ENCODE assay signal across 1 cellular context in the genomic region with DNA sequence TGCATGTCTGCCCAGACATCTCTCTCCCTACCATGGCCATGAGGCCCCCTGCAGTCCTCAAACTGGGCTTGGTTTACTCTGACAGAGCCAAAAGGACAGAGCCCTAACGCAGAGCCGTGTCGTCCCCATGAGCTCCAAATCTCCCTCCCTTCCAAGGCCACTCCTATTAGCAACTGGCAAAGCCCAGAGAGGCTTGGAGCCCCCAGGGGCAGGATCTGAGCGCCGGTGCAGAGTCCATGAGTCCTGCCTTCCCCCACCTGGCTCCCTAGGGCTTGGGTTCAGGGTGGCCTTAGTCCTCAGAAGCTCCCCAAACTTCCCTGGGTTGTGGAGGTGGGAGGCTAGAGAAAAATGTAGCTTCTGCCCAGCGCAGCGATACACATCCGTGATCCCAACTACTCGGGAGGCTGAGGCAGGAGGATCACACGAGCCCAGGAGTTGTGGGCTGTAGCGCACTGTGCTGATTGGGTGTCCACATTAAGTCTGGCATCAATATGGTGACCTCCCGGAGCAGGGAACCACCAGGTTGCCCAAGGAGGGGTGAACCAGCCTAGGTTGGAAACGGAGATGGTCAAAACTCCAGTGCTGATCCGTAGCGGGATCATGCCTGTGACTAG.
TF ChIP-seq lines count a peak whose summit lies in the region.

No MANE protein-coding gene starts in this region.

TF ChIP-seq in H1, 55 proteins besides CTCF, POLR2A, EP300 and RAD21:
- no peak for TF ChIP-seq RBBP5 (IDR thresholded peaks at IDR 0.05; ENCODE audit: borderline replicate concordance, low read depth, low read length)
- TF ChIP-seq POU5F1 (IDR thresholded peaks at IDR 0.05; ENCODE audit: low read depth, low read length), result no peak
- TF ChIP-seq TBP (IDR thresholded peaks at IDR 0.05; ENCODE audit: low read depth, low read length), result no peak
- no peak for TF ChIP-seq CHD1 (IDR thresholded peaks at IDR 0.05; ENCODE audit: low read depth, low read length)
- no peak for TF ChIP-seq HDAC6 (IDR thresholded peaks at IDR 0.05; ENCODE audit: low read depth, low read length)
- TF ChIP-seq ATF2 (IDR thresholded peaks at IDR 0.05; ENCODE audit: low read length), result no peak
- TF ChIP-seq, protein P1, sequence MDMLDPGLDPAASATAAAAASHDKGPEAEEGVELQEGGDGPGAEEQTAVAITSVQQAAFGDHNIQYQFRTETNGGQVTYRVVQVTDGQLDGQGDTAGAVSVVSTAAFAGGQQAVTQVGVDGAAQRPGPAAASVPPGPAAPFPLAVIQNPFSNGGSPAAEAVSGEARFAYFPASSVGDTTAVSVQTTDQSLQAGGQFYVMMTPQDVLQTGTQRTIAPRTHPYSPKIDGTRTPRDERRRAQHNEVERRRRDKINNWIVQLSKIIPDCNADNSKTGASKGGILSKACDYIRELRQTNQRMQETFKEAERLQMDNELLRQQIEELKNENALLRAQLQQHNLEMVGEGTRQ (IDR thresholded peaks at IDR 0.05; ENCODE audit: low read length), result no peak
- no peak for TF ChIP-seq MAFK (IDR thresholded peaks at IDR 0.05; ENCODE audit: low read depth, low read length)
